Comparison of ENCODE assay signal across 22 cellular contexts in genomic region chr2:10549196-10549595, GRCh38.
DNase-seq lines count a peak whose midpoint lies in the region; ATAC-seq, FAIRE-seq and TF ChIP-seq lines count a peak whose summit lies in the region.
"Had no signal": no experiment of that assay in that cellular context is flagged by ENCODE, and none has a peak within 500 bp of the region (broad histone marks: within the 10 kb centered on the region; RNA-seq: fewer than 3 reads in every experiment).

No MANE protein-coding gene starts in this region.

- H3K27ac ChIP-seq in ACC112 (ENCODE audit: low read depth, low read length) (no peak overlapping the region), HUES6 (ENCODE audit: low read depth, low read length) (peak overlapping the region; percentile 82; the same call in 1 of the 2 replicates), endothelial cell of umbilical vein (ENCODE audit: insufficient read depth, low read depth, low read length) (no peak overlapping the region), osteoblast (ENCODE audit: low read depth, low read length) (no peak overlapping the region)
- H3K27ac ChIP-seq: HL-60 had no signal

- H3K9me1 ChIP-seq in endothelial cell of umbilical vein (replicated peaks; ENCODE audit: control insufficient read depth, extremely low read depth, insufficient read depth, low read length): no peaks in the 10 kb centered on the region

- H3K4me1 ChIP-seq in ACC112 (ENCODE audit: control insufficient read depth, insufficient read depth, low read length, unreplicated experiment) (no peaks in the 10 kb centered on the region), HUES6 (ENCODE audit: control insufficient read depth, insufficient read depth, low read length) (peaks cover 42% of the 10 kb centered on the region), endothelial cell of umbilical vein (ENCODE audit: control insufficient read depth, extremely low read depth, insufficient read depth, low read length) (peaks cover 10% of the 10 kb centered on the region), osteoblast (ENCODE audit: insufficient read depth, low read length) (no peaks in the 10 kb centered on the region)

- no TSS peak for BruUV-seq in endothelial cell of umbilical vein (replicated peaks; lab: Mats Ljungman, UMichigan)

- no peak overlapping the region for H3K4me3 ChIP-seq in ACC112 (ENCODE audit: low read depth, low read length)
- no peak overlapping the region for H3K4me3 ChIP-seq in HUES6 (ENCODE audit: low read depth, low read length)
- no peak overlapping the region for H3K4me3 ChIP-seq in endothelial cell of umbilical vein (replicated peaks in 1 of 3; ENCODE audit: insufficient read depth in 1 of 3, low read depth in 1 of 3, low read length in 3 of 3)
- H3K4me3 ChIP-seq in osteoblast (ENCODE audit: insufficient read depth, low read length): no peak overlapping the region

- H3K9me3 ChIP-seq in HUES6 (ENCODE audit: control insufficient read depth, insufficient read depth, low read depth, low read length): peaks cover 4% of the 10 kb centered on the region; the same call in 1 of the 2 replicates
- H3K9me3 ChIP-seq in endothelial cell of umbilical vein (replicated peaks; ENCODE audit: control insufficient read depth, insufficient read depth, low read length): no peaks in the 10 kb centered on the region
- no peaks in the 10 kb centered on the region for H3K9me3 ChIP-seq in osteoblast (ENCODE audit: low read depth, low read length)
- H3K9me3 ChIP-seq: BE2C had no signal

- TF ChIP-seq CTCF in endothelial cell of umbilical vein (IDR thresholded peaks at IDR 0.05; ENCODE audit: extremely low read depth in 1 of 2, insufficient read depth in 1 of 2, low read depth in 1 of 2, low read length in 2 of 2) (no peak), osteoblast (IDR thresholded peaks at IDR 0.05; ENCODE audit: extremely low read depth, low read depth, low read length) (no peak)

- no peak for TF ChIP-seq POLR2A in endothelial cell of umbilical vein (IDR thresholded peaks at IDR 0.05; ENCODE audit: low read depth, low read length)

- DNase-seq in endothelial cell of umbilical vein (ENCODE audit: low read depth, low spot score): no peak
- DNase-seq in osteoblast (ENCODE audit: insufficient read length, low spot score, missing footprints): no peak
- no peak for DNase-seq in kidney tubule cell (ENCODE audit: low spot score)
- no peak for DNase-seq in NCI-H748 (lab: John Stamatoyannopoulos, UW; ENCODE audit: unreplicated experiment)
- DNase-seq: CD4-positive, CD25-positive, alpha-beta regulatory T cell; COR-L47; DND-41; GOT3; NCI-H1092 treated with DMSO at 0.1 percent for 48 hours; NCI-H2081; NCI-H510A treated with DMSO at 0.1 percent for 48 hours; NCI-H82; PC-3; RPMI8226; SHP77 treated with DMSO at 0.1 percent for 48 hours had no signal

- dilution Hi-C loops in endothelial cell of umbilical vein (cut with MboI; ENCODE audit: extremely low pct_ligation_motif_present, low sequenced_read_pairs): no loop called here

- peaks cover 11% of the 10 kb centered on the region for H3K27me3 ChIP-seq in ACC112 (ENCODE audit: insufficient read depth, low read length)
- H3K27me3 ChIP-seq in HUES6 (ENCODE audit: control insufficient read depth, insufficient read depth, low read length): peaks cover 19% of the 10 kb centered on the region
- H3K27me3 ChIP-seq in endothelial cell of umbilical vein (ENCODE audit: control insufficient read depth in 2 of 2, insufficient read depth in 2 of 2, low read length in 2 of 2): no peaks in the 10 kb centered on the region
- peaks cover 8% of the 10 kb centered on the region for H3K27me3 ChIP-seq in osteoblast (ENCODE audit: insufficient read depth, low read length)
- H3K27me3 ChIP-seq: BE2C had no signal

- intact Hi-C loops in endothelial cell of umbilical vein (cut with micrococcal nuclease): loop anchor here (2.0 kb wide), 1 partner anchor 28 kb away; no protein-coding TSS in a partner anchor

- no peaks in the 10 kb centered on the region for H3K79me2 ChIP-seq in ACC112 (ENCODE audit: control insufficient read depth, insufficient read depth, low read length, unreplicated experiment)
- no peaks in the 10 kb centered on the region for H3K79me2 ChIP-seq in endothelial cell of umbilical vein (ENCODE audit: control insufficient read depth, insufficient read depth, low read length)
- H3K79me2 ChIP-seq in osteoblast (ENCODE audit: insufficient read depth, low read length): no peaks in the 10 kb centered on the region

- FAIRE-seq in endothelial cell of umbilical vein (lab: Jason Lieb, UNC): no peak
- FAIRE-seq: HTR-8/SVneo had no signal

- H2AFZ ChIP-seq in ACC112 (ENCODE audit: low read length, unreplicated experiment) (peak overlapping the region; percentile 0), endothelial cell of umbilical vein (ENCODE audit: low read depth, low read length) (no peak overlapping the region), osteoblast (ENCODE audit: low read length) (no peak overlapping the region)

- CTCF ChIA-PET in endothelial cell of umbilical vein (lab: Charles Lee): no interaction called here

- H3K36me3 ChIP-seq in ACC112 (ENCODE audit: insufficient read depth, low read length) (no peaks in the 10 kb centered on the region), HUES6 (ENCODE audit: control insufficient read depth, insufficient read depth, low read length) (no peaks in the 10 kb centered on the region), endothelial cell of umbilical vein (ENCODE audit: control insufficient read depth in 2 of 2, extremely low read depth in 1 of 2, insufficient read depth in 2 of 2, low read length in 2 of 2) (no peaks in the 10 kb centered on the region), osteoblast (ENCODE audit: insufficient read depth, low read length) (no peaks in the 10 kb centered on the region)
- H3K36me3 ChIP-seq: BE2C had no signal

- ATAC-seq in GM18858 (IDR thresholded peaks at IDR 0.05; ENCODE audit: unreplicated experiment) (no peak), GM19324 (IDR thresholded peaks at IDR 0.05; ENCODE audit: low FRiP score, unreplicated experiment) (no peak)
- ATAC-seq: PC-3 had no signal

- POLR2A ChIA-PET in endothelial cell of umbilical vein (lab: Charles Lee): no interaction called here

- H3K9ac ChIP-seq in HUES6 (ENCODE audit: low read length) (peak overlapping the region; percentile 78), endothelial cell of umbilical vein (replicated peaks; ENCODE audit: extremely low read depth, insufficient read depth, low read length) (no peak overlapping the region)

- peak overlapping the region; percentile 12 for H3K4me2 ChIP-seq in endothelial cell of umbilical vein (ENCODE audit: insufficient read depth, low read length)
- peak overlapping the region; percentile 3 for H3K4me2 ChIP-seq in osteoblast (ENCODE audit: insufficient read depth, low read length)

- no peaks in the 10 kb centered on the region for H4K20me1 ChIP-seq in endothelial cell of umbilical vein (replicated peaks; ENCODE audit: control insufficient read depth, extremely low read depth, insufficient read depth, low read length)
- H4K20me1 ChIP-seq in osteoblast (ENCODE audit: insufficient read depth, low read length): no peaks in the 10 kb centered on the region

TF ChIP-seq in endothelial cell of umbilical vein, 7 proteins besides CTCF, POLR2A, EP300 and RAD21:
- TF ChIP-seq MAX (IDR thresholded peaks at IDR 0.05; ENCODE audit: insufficient read depth, insufficient read length) (no peak), EZH2 (IDR thresholded peaks at IDR 0.05; ENCODE audit: borderline replicate concordance, low read depth, low read length, severe bottlenecking) (no peak), JUN (IDR thresholded peaks at IDR 0.05; ENCODE audit: borderline replicate concordance, insufficient read depth, insufficient read length, low read depth) (no peak), GATA2 (IDR thresholded peaks at IDR 0.05; ENCODE audit: insufficient read depth, insufficient read length, low read depth, low read length) (no peak), POLR2AphosphoS5 (IDR thresholded peaks at IDR 0.05; ENCODE audit: insufficient read depth, low read depth, low read length) (no peak), FOS (IDR thresholded peaks at IDR 0.05; ENCODE audit: borderline replicate concordance, insufficient read depth, low read length) (no peak)
